Comparison of ENCODE assay signal across 1 cellular context in genomic region chr13:45873491-45874360, GRCh38.
TF ChIP-seq lines count a peak whose summit lies in the region.

No MANE protein-coding gene starts in this region.

TF ChIP-seq in GM23338, 12 proteins besides CTCF, POLR2A, EP300 and RAD21:
- TF ChIP-seq JUNB (IDR thresholded peaks at IDR 0.05; ENCODE audit: unreplicated experiment) (no peak), NANOG (IDR thresholded peaks at IDR 0.05; ENCODE audit: borderline replicate concordance) (peak; percentile 67; the same call in 1 of the 2 replicates)
TF ChIP-seq in GM23338: peak in this region for 1.
